19 cellular contexts compared by ENCODE assay signal in the genomic region with DNA sequence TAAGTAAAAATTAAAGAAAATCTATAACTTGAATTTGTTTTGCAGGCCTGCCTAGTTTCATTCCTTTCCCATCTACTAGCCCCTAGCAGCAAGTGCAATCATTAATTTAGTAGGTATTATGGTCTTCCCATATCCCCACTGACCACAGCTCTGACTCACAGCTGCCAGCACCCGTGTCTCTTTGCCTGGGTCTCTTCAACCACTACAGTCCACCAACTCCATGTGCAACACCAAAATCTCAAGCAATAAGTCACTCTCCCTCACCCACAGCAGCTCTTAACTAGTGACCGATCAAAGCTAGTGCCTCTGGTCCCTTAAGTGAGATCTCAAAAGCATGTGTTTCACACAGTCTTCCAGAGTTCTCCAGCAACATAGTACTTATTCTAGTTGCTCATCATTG. TPM values are rescaled to one million over a fixed set of nuclear protein-coding genes. Genes with fewer than 3 reads are reported as not detected.
DNase-seq lines count a peak whose midpoint lies in the region; ATAC-seq lines count a peak whose summit lies in the region.
"Had no signal": no experiment of that assay in that cellular context is flagged by ENCODE, and none has a peak within 500 bp of the region (broad histone marks: within the 10 kb centered on the region; RNA-seq: fewer than 3 reads in every experiment).

No MANE protein-coding gene starts in this region.

- peak; percentile 5 for DNase-seq in DMS53 (lab: John Stamatoyannopoulos, UW)
- no peak for DNase-seq in DMS53 treated with DMSO at 0.1 percent for 48 hours (lab: John Stamatoyannopoulos, UW; ENCODE audit: unreplicated experiment)
- DNase-seq in HT1080 (ENCODE audit: low read depth), result peak; percentile 6
- peak; percentile 46 for DNase-seq in SHP77 treated with DMSO at 0.1 percent for 48 hours (lab: John Stamatoyannopoulos, UW)
- DNase-seq in renal cortical epithelial cell (ENCODE audit: low read depth), result peak; percentile 49
- no peak for DNase-seq in cerebellar cortex (ENCODE audit: low spot score)
- DNase-seq: 8988T, EL, HFFc6, NCI-H1417 treated with DMSO at 0.1 percent for 48 hours, NCI-H187 treated with DMSO at 0.1 percent for 48 hours, NCI-H2171 treated with DMSO at 0.1 percent for 48 hours, NCI-H526 treated with DMSO at 0.1 percent for 48 hours, OCI-M1, SJCRH30 had no signal

- no peak for ATAC-seq in GM18511 (IDR thresholded peaks at IDR 0.05; ENCODE audit: unreplicated experiment)
- no peak for ATAC-seq in HG02870 (IDR thresholded peaks at IDR 0.05; ENCODE audit: unreplicated experiment)

RNA-seq across cellular contexts. Expression of a gene that starts 26.0 kb away (rescaled TPM):
- total RNA-seq in HT1080 (2014; rRNA removed; shearing (Covaris generic)), result not detected in 2 replicates
- polyA plus RNA-seq in HT1080 (2015; cell fraction: cytosol; rRNA removed), result under 0.01 TPM in 1 of 2 replicates, not detected in the other
- 0.14 TPM in 1 of 2 replicates, not detected in the other for polyA plus RNA-seq in HT1080 (2015; cell fraction: nucleus; rRNA removed)
- total RNA-seq in renal cortical epithelial cell, result 1.6 and 2.5 TPM in 2 replicates
- total RNA-seq: HFFc6, HT-29 had no signal
- polyA plus RNA-seq: CD14-positive monocyte had no signal

Comparison
In these comparisons a context has a peak if more than half of its experiments do, and no peak if none do; other contexts are left out.
1. DNase-seq: peak in DMS53 (single experiment), HT1080 (single experiment), SHP77 treated with DMSO at 0.1 percent for 48 hours (single experiment) and renal cortical epithelial cell (single experiment); none in DMS53 treated with DMSO at 0.1 percent for 48 hours (single experiment) and cerebellar cortex (single experiment).